ENCODE assay signal across 8 cellular contexts in genomic region chr4:128060620-128061565, GRCh38. TPM values are rescaled to one million over a fixed set of nuclear protein-coding genes. Genes with fewer than 3 reads are reported as not detected.
DNase-seq lines count a peak whose midpoint lies in the region; ATAC-seq and TF ChIP-seq lines count a peak whose summit lies in the region.

Gene LARP1B, plus strand, starts transcription at chr4:128061312. Its CDS starts 13,640 bp downstream, at chr4:128074952.

- DNase-seq in Ammon's horn (ENCODE audit: low spot score) = peak; percentile 96
- peak; percentile 94 for DNase-seq in NCI-H446 treated with DMSO at 0.1 percent for 48 hours (lab: John Stamatoyannopoulos, UW)
- DNase-seq in activated CD4-positive, alpha-beta T cell treated with anti-CD3 and anti-CD28 coated beads for 1 hour = peak; percentile 89
- peak; percentile 90 for DNase-seq in cerebellum (ENCODE audit: low spot score)
- peak; percentile 91 for DNase-seq in kidney glomerular epithelial cell (lab: John Stamatoyannopoulos, UW)
- peak; percentile 85 to 91 for DNase-seq in stimulated activated CD4-positive, alpha-beta T cell treated with anti-CD3 and anti-CD28 coated beads, Interleukin-15, amount 100 ng/mL, for 48 hours (ENCODE audit: low read depth in 2 of 2)

- peak; percentile 92 for TF ChIP-seq POLR2A in GM19099 (IDR thresholded peaks at IDR 0.05; ENCODE audit: extremely low read depth, insufficient read length, low read depth)

- ATAC-seq in HG03378 (IDR thresholded peaks at IDR 0.05; ENCODE audit: unreplicated experiment) = peak; percentile 84

RNA-seq across cellular contexts. Expression of gene LARP1B, which starts in this region (rescaled TPM):
- total RNA-seq in cerebellum = 44.5 TPM

Comparison
In these comparisons a context has a peak if more than half of its experiments do, and no peak if none do; other contexts are left out.
1. Peak in every context shown above with its lines: DNase-seq and ATAC-seq.